In genomic region chr1:153533689-153534201, GRCh38 we compare ENCODE assay signal across 8 cellular contexts. TPM values are rescaled to one million over a fixed set of nuclear protein-coding genes. Genes with fewer than 3 reads are reported as not detected.
DNase-seq lines count a peak whose midpoint lies in the region; ATAC-seq, FAIRE-seq and TF ChIP-seq lines count a peak whose summit lies in the region.

No MANE protein-coding gene starts in this region.

- H3K4me2 ChIP-seq in astrocyte (ENCODE audit: low read length) = peak overlapping the region; percentile 99

- H3K27ac Mint-ChIP-seq in Calu3 (ENCODE audit: unreplicated experiment) (peak overlapping the region; percentile 77), astrocyte (ENCODE audit: unreplicated experiment) (peak overlapping the region; percentile 73)

- peaks cover 55% of the 10 kb centered on the region for H3K4me1 Mint-ChIP-seq in Calu3 (ENCODE audit: low read depth, unreplicated experiment)
- peaks cover 28% of the 10 kb centered on the region for H3K4me1 Mint-ChIP-seq in astrocyte (ENCODE audit: low read depth, unreplicated experiment)

- H3K27ac ChIP-seq in astrocyte (ENCODE audit: low read depth, low read length) = peak overlapping the region; percentile 90

- no peak for TF ChIP-seq CTCF in Calu3 (IDR thresholded peaks at IDR 0.05; ENCODE audit: unreplicated experiment)
- no peak for TF ChIP-seq CTCF in astrocyte (IDR thresholded peaks at IDR 0.05; ENCODE audit: insufficient read depth, low read depth, low read length)

- no peaks in the 10 kb centered on the region for H3K9me3 ChIP-seq in astrocyte (ENCODE audit: insufficient read depth, low read depth, low read length)

- H3K9me3 Mint-ChIP-seq in Calu3 (ENCODE audit: low read depth, unreplicated experiment) (no peaks in the 10 kb centered on the region), astrocyte (ENCODE audit: unreplicated experiment) (no peaks in the 10 kb centered on the region)

- H3K27me3 ChIP-seq in astrocyte (ENCODE audit: insufficient read depth, low read length) = no peaks in the 10 kb centered on the region

- no peaks in the 10 kb centered on the region for H3K36me3 ChIP-seq in astrocyte (ENCODE audit: insufficient read depth, low read length)

- H2AFZ ChIP-seq in astrocyte (ENCODE audit: low read depth, low read length) = peak overlapping the region; percentile 70

- H3K9ac ChIP-seq in astrocyte (ENCODE audit: low read length) = peak overlapping the region; percentile 97

- FAIRE-seq in astrocyte (lab: Jason Lieb, UNC) = peak; percentile 64

- H3K36me3 Mint-ChIP-seq in Calu3 (ENCODE audit: insufficient read depth, unreplicated experiment) (peaks cover 64% of the 10 kb centered on the region), astrocyte (ENCODE audit: low read depth, unreplicated experiment) (no peaks in the 10 kb centered on the region)

- peak overlapping the region; percentile 93 for H3K4me3 Mint-ChIP-seq in Calu3 (ENCODE audit: low read depth, unreplicated experiment)
- peak overlapping the region; percentile 41 for H3K4me3 Mint-ChIP-seq in astrocyte (ENCODE audit: unreplicated experiment)

- intact Hi-C loops in Calu3 (cut with micrococcal nuclease; ENCODE audit: unreplicated experiment) = loop anchor here (1.0 to 2.0 kb wide), 2 partner anchors 23 to 35 kb away; no protein-coding TSS in a partner anchor

- peak overlapping the region; percentile 85 for H3K4me3 ChIP-seq in astrocyte (ENCODE audit: insufficient read depth, low read depth, low read length)

- peaks cover 21% of the 10 kb centered on the region for H3K79me2 ChIP-seq in astrocyte (ENCODE audit: insufficient read depth, low read length)

- BruUV-seq in Calu3 (replicated peaks; lab: Mats Ljungman, UMichigan) = no TSS peak

- peaks cover 41% of the 10 kb centered on the region for H3K4me1 ChIP-seq in astrocyte (ENCODE audit: insufficient read depth, low read length)

- H3K27me3 Mint-ChIP-seq in Calu3 (ENCODE audit: unreplicated experiment) = no peaks in the 10 kb centered on the region
- no peaks in the 10 kb centered on the region for H3K27me3 Mint-ChIP-seq in astrocyte (ENCODE audit: low read depth, unreplicated experiment)

- no peaks in the 10 kb centered on the region for H4K20me1 ChIP-seq in astrocyte (ENCODE audit: insufficient read depth, low read length)

- CTCF ChIA-PET in Calu3 (lab: Charles Lee) = interaction anchor here (1.0 to 6.0 kb wide), 9 partner anchors 11 to 94 kb away, joined by 4 to 117 read pairs (median 15); partner anchors contain the start of genes S100A13, S100A2 and S100A4

- ATAC-seq in GM21737 (IDR thresholded peaks at IDR 0.05; ENCODE audit: unreplicated experiment) (no peak), GM18498 (IDR thresholded peaks at IDR 0.05; ENCODE audit: unreplicated experiment) (no peak)

- DNase-seq in Calu3 (peak; percentile 76), NCI-H2107 treated with DMSO at 0.1 percent for 48 hours (lab: John Stamatoyannopoulos, UW; ENCODE audit: unreplicated experiment) (peak; percentile 68), astrocyte (ENCODE audit: low read depth) (peak; percentile 90), hepatic stellate cell (ENCODE audit: low spot score) (peak; percentile 92), GM19240 (ENCODE audit: insufficient read length, low spot score) (no peak)
- DNase-seq in stimulated activated CD8-positive, alpha-beta memory T cell treated with anti-CD3 and anti-CD28 coated beads, Interleukin-4, amount 100 ng/mL, for 48 hours = peak; percentile 46

RNA-seq across cellular contexts. Expression of gene S100A6, which starts 2.0 kb away (rescaled TPM):
- total RNA-seq in Calu3 (2022) = 1,521 and 2,023 TPM in 2 replicates
- 74.4 and 125 TPM in 2 replicates for total RNA-seq in astrocyte

RNA-seq across cellular contexts. Expression of gene S100A5, which starts 7.0 kb away (rescaled TPM):
- not detected in 2 replicates for total RNA-seq in Calu3 (2022)
- total RNA-seq in astrocyte = 0.39 TPM in 1 of 2 replicates, not detected in the other

RNA-seq across cellular contexts. Expression of gene S100A4, which starts 11.9 kb away (rescaled TPM):
- total RNA-seq in Calu3 (2022) (19.8 and 20.5 TPM in 2 replicates), astrocyte (58.5 and 69.3 TPM in 2 replicates)

RNA-seq across cellular contexts. Expression of gene S100A3, which starts 15.3 kb away (rescaled TPM):
- total RNA-seq in Calu3 (2022) (not detected in 2 replicates), astrocyte (12.8 and 14.6 TPM in 2 replicates)

RNA-seq across cellular contexts. Expression of gene S100A2, which starts 31.9 kb away (rescaled TPM):
- total RNA-seq in Calu3 (2022) (11.1 and 14.1 TPM in 2 replicates), astrocyte (3.0 and 3.8 TPM in 2 replicates)

Comparison
In these comparisons a context has a peak if more than half of its experiments do, and no peak if none do; other contexts are left out.
1. RNA of gene S100A6, which starts 2.0 kb away (total RNA-seq): 1,521 to 2,023 TPM in Calu3; 74.4 to 125 TPM in astrocyte; every median in the first group is over 10 times any median in the second.